ENCODE assay signal across 1 cellular context in the genomic region with DNA sequence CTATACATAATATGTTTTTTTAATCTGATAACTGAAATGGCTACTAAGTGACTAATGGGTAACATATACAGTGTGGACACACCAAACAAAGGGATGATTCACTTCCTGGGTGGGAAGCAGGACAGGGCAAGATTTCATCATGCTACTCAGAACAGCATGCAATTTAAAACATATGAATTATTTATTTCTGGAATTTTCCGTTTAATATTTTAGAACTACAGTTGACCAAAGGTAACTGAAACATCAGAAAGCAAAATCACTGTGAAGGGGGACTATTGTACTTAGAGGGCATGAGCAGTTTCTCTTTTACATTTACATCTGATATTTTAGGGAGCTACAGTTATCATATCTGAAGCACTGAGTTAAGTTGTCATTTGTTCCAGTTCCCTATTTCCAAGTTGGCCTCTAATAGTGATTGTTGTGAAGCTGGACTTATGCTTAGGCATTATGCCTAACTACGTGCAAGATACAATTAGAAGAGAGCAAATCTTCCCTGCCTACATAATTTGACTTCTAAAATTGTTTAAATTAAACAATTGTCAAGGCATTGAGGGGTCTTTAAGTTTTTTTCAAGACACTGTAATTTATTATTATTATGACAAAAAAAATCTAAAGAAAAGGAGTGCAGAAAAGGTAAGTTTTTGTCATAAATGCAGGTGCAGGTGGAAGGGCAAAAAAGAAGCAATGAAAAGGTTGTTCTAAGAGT.
A peak's percentile ranks its signal among the peaks of the same experiment; 100 is the strongest.
TF ChIP-seq lines count a peak whose summit lies in the region.

No MANE protein-coding gene starts in this region.

TF ChIP-seq in K562, 482 proteins besides CTCF, POLR2A, EP300 and RAD21 (continued from another document):
- TF ChIP-seq, protein P1, sequence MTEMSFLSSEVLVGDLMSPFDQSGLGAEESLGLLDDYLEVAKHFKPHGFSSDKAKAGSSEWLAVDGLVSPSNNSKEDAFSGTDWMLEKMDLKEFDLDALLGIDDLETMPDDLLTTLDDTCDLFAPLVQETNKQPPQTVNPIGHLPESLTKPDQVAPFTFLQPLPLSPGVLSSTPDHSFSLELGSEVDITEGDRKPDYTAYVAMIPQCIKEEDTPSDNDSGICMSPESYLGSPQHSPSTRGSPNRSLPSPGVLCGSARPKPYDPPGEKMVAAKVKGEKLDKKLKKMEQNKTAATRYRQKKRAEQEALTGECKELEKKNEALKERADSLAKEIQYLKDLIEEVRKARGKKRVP (CRISPR knock-in tag; IDR thresholded peaks at IDR 0.05), result peak; percentile 80
- TF ChIP-seq FOXP1 (CRISPR knock-in tag; IDR thresholded peaks at IDR 0.05) (no peak), ZNF280A (IDR thresholded peaks at IDR 0.05; ENCODE audit: low read depth, partially characterized antibody) (no peak), KDM5B (IDR thresholded peaks at IDR 0.05; ENCODE audit: insufficient replicate concordance, low read depth, low read length) (no peak), E2F3 (CRISPR knock-in tag; IDR thresholded peaks at IDR 0.05) (no peak), ZSCAN29 (IDR thresholded peaks at IDR 0.05) (no peak), NRF1 (conservative IDR thresholded peaks at IDR 0.05 in 1 of 2, IDR thresholded peaks at IDR 0.05 in 1 of 2) (no peak), HNRNPUL1 (IDR thresholded peaks at IDR 0.05; ENCODE audit: low read length) (no peak), SMC3 (conservative IDR thresholded peaks at IDR 0.05; ENCODE audit: insufficient read depth, low read depth, low read length) (no peak), CXXC5 (CRISPR knock-in tag; IDR thresholded peaks at IDR 0.05) (no peak), CHD4 (IDR thresholded peaks at IDR 0.05; ENCODE audit: insufficient read depth, insufficient replicate concordance, low read depth, low read length, poor library complexity, severe bottlenecking) (no peak), MCM5 (IDR thresholded peaks at IDR 0.05; ENCODE audit: low read depth) (no peak), RB1 (IDR thresholded peaks at IDR 0.05; ENCODE audit: low read depth) (no peak), LEF1 (IDR thresholded peaks at IDR 0.05) (no peak; the same call in 1 of the 2 replicates), NONO (IDR thresholded peaks at IDR 0.05; ENCODE audit: low read depth in 2 of 2, low read length in 1 of 2) (no peak), CCAR2 (IDR thresholded peaks at IDR 0.05; ENCODE audit: low read depth, low read length) (no peak), SMARCC2 (IDR thresholded peaks at IDR 0.05; ENCODE audit: low read depth) (peak; percentile 82), KDM1A (IDR thresholded peaks at IDR 0.05) (no peak), PHB (CRISPR knock-in tag; IDR thresholded peaks at IDR 0.05) (no peak), ZBTB5 (IDR thresholded peaks at IDR 0.05) (no peak), ERF (CRISPR knock-in tag; IDR thresholded peaks at IDR 0.05) (no peak), GATAD2B (IDR thresholded peaks at IDR 0.05; ENCODE audit: borderline replicate concordance) (no peak)
- TF ChIP-seq, protein P2, sequence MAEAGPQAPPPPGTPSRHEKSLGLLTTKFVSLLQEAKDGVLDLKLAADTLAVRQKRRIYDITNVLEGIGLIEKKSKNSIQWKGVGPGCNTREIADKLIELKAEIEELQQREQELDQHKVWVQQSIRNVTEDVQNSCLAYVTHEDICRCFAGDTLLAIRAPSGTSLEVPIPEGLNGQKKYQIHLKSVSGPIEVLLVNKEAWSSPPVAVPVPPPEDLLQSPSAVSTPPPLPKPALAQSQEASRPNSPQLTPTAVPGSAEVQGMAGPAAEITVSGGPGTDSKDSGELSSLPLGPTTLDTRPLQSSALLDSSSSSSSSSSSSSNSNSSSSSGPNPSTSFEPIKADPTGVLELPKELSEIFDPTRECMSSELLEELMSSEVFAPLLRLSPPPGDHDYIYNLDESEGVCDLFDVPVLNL (CRISPR knock-in tag; IDR thresholded peaks at IDR 0.05; ENCODE audit: low read depth), result no peak
